ENCODE assay signal across 25 cellular contexts in the genomic region with DNA sequence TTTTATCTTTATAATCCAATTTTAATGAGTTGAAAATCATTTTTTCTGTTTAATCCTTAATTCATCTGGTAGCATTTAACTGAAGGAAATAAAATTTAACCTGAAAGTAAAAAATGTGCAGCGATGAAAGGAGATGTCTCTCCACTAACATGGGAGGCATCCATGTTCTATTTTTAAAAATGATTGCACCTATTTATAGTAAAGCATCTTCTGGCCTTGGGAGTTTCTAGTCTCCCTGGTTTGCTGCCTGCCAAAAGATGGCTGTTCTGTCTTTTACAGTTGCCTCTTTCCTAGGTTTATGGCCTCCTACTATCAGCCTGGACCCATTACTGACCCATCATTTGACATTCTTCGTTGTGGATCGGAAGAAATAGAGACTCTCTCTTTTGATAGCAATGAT.
"Had no signal": no experiment of that assay in that cellular context is flagged by ENCODE, and none has a peak within 500 bp of the region (broad histone marks: within the 10 kb centered on the region; RNA-seq: fewer than 3 reads in every experiment).

No MANE protein-coding gene starts in this region.

- DNase-seq: colonic mucosa; effector CD8-positive, alpha-beta T cell; endodermal cell; foreskin fibroblast; gastrocnemius medialis; head of caudate nucleus; hippocampal formation; left colon; mesenchymal stem cell; midbrain; naive thymus-derived CD8-positive, alpha-beta T cell; nephron progenitor cell; nucleus accumbens; right lobe of liver; stimulated activated CD4-positive, alpha-beta T cell treated with anti-CD3 and anti-CD28 coated beads, Interleukin-2, amount 100 ng/mL, for 24 hours; stimulated activated CD4-positive, alpha-beta T cell treated with anti-CD3 and anti-CD28 coated beads, Interleukin-4, amount 100 ng/mL, for 24 hours; stimulated activated naive CD4-positive, alpha-beta T cell treated with Interleukin-2 at 50 U/mL for 16 hours; stomach; thyroid gland; trophoblast cell had no signal

- H3K27me3 ChIP-seq: colonic mucosa, gastrocnemius medialis, right lobe of liver, stomach, thyroid gland, vagina had no signal

- H3K36me3 ChIP-seq: colonic mucosa, gastrocnemius medialis, prostate gland, right lobe of liver, thyroid gland, vagina had no signal

- H3K9me3 ChIP-seq: colonic mucosa, gastrocnemius medialis, prostate gland, right lobe of liver, stomach, thyroid gland, vagina had no signal

- H3K27ac ChIP-seq: colonic mucosa, epithelial cell of prostate, gastrocnemius medialis, prostate gland, right lobe of liver, stomach, thyroid gland, vagina had no signal

- H3K4me3 ChIP-seq: colonic mucosa, gastrocnemius medialis, prostate gland, right lobe of liver, stomach, thyroid gland, vagina had no signal

- ATAC-seq: esophagus mucosa; left colon; naive thymus-derived CD8-positive, alpha-beta T cell; right lobe of liver; stimulated activated effector memory CD8-positive, alpha-beta T cell treated with anti-CD3 and anti-CD28 coated beads, Interleukin-12 subunit alpha, Interleukin-12 subunit beta, amount 100 ng/mL, for 72 hours had no signal

- H3K4me1 ChIP-seq: colonic mucosa, prostate gland, right lobe of liver, vagina had no signal
